Comparison of ENCODE assay signal across 9 cellular contexts in the genomic region with DNA sequence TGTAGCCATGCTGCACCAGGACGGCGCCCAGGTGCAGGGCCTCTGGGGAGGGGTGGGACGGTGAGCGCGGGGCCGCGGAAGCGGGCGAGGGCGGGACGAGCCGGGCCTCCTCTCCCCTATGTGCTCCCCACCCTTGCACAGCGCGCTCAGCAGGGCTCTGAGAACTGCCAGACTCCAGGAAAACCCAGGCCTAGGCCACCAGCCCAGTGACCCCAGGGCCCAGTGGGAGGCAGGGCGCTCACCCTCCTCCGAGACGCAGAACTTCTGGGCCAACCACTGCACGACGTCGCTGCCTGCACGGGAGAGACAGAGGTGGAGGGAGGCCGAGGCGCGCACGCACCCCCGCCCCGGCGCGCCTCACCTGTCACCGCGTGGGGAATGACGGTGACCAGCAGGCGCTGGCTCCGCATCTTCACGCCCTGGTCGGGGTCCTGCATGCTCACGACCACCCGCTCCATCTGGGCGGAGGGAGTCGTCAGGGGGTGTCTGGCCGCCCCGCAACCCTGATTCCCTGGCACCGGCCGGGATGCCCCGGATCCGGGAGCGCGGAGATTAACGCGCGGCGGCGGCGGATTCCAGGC. TPM values are rescaled to one million over a fixed set of nuclear protein-coding genes. Genes with fewer than 3 reads are reported as not detected.
DNase-seq lines count a peak whose midpoint lies in the region; ATAC-seq and TF ChIP-seq lines count a peak whose summit lies in the region.
"Had no signal": no experiment of that assay in that cellular context is flagged by ENCODE, and none has a peak within 500 bp of the region (broad histone marks: within the 10 kb centered on the region; RNA-seq: fewer than 3 reads in every experiment).

No MANE protein-coding gene starts in this region.

- in situ Hi-C loops in G401 (cut with HindIII; ENCODE audit: low sequenced_read_pairs): no loop called here

- no peaks in the 10 kb centered on the region for H3K4me1 ChIP-seq in mesendoderm (ENCODE audit: control insufficient read depth, low read depth, low read length)

- no peaks in the 10 kb centered on the region for H3K9me3 Mint-ChIP-seq in IgD-negative memory B cell
- H3K9me3 Mint-ChIP-seq: natural killer cell treated with Interleukin-12 subunit alpha and Interleukin-12 subunit beta and Interleukin-15 and Interleukin-18, amount 100 ng/mL, for 72 hours had no signal

- peaks cover 30% of the 10 kb centered on the region for H3K27me3 Mint-ChIP-seq in IgD-negative memory B cell
- H3K27me3 Mint-ChIP-seq: natural killer cell treated with Interleukin-12 subunit alpha and Interleukin-12 subunit beta and Interleukin-15 and Interleukin-18, amount 100 ng/mL, for 72 hours had no signal

- H2BK120ac ChIP-seq in mesendoderm (ENCODE audit: low read depth, low read length): no peak overlapping the region

- H3K27ac ChIP-seq in 22Rv1: peak overlapping the region; percentile 40
- H3K27ac ChIP-seq in cingulate gyrus (ENCODE audit: low read depth, low read length): peak overlapping the region; percentile 10
- no peak overlapping the region for H3K27ac ChIP-seq in mesendoderm (ENCODE audit: low read depth, low read length)

- no peak for DNase-seq in mesendoderm
- DNase-seq in G401 (ENCODE audit: low spot score): no peak
- no peak for DNase-seq in OCI-M1 (lab: John Stamatoyannopoulos, UW)
- no peak for DNase-seq in NCI-H446 treated with DMSO at 0.1 percent for 48 hours (lab: John Stamatoyannopoulos, UW)

- no peak overlapping the region for H3K4ac ChIP-seq in mesendoderm (ENCODE audit: low read depth, low read length)

- no peak overlapping the region for H4K5ac ChIP-seq in mesendoderm (ENCODE audit: low read length)

- no peak overlapping the region for H2BK15ac ChIP-seq in mesendoderm (replicated peaks; ENCODE audit: low read depth)

- H3K4me2 ChIP-seq in mesendoderm (ENCODE audit: low read length): peak overlapping the region; percentile 87

- no peak overlapping the region for H3K4me3 ChIP-seq in mesendoderm (ENCODE audit: low read length)

- H3K4me1 Mint-ChIP-seq in IgD-negative memory B cell: peaks cover 0 to 3% (median 0%) of the 10 kb centered on the region in 3 donors

- H3K36me3 ChIP-seq in mesendoderm (ENCODE audit: control insufficient read depth, insufficient read depth, low read length): no peaks in the 10 kb centered on the region

- no peak overlapping the region for H3K23ac ChIP-seq in mesendoderm (ENCODE audit: low read length)

- peak overlapping the region; percentile 51 for H3K9ac ChIP-seq in mesendoderm (ENCODE audit: low read length)

- H3K56ac ChIP-seq in mesendoderm (ENCODE audit: low read length): peak overlapping the region; percentile 74

- no CpG with 5 or more reads among the region's 54 CpGs for WGBS in mesendoderm (ENCODE audit: extremely low coverage, insufficient coverage, low lambda C conversion rate)

- H3K79me1 ChIP-seq in mesendoderm (ENCODE audit: low read length): no peaks in the 10 kb centered on the region

- H3K18ac ChIP-seq in mesendoderm (ENCODE audit: low read length): no peak overlapping the region

- no peak overlapping the region for H2BK5ac ChIP-seq in mesendoderm (ENCODE audit: low read length)

- H4K8ac ChIP-seq in mesendoderm (ENCODE audit: low read depth, low read length): no peak overlapping the region

- no peaks in the 10 kb centered on the region for H3K79me2 ChIP-seq in mesendoderm (ENCODE audit: control insufficient read depth, insufficient read depth, low read length)

- no peak for TF ChIP-seq CTCF in 22Rv1 (IDR thresholded peaks at IDR 0.05)

- H3K27me3 ChIP-seq in mesendoderm (ENCODE audit: insufficient read depth, low read length, poor library complexity): peaks cover 3% of the 10 kb centered on the region

- no peaks in the 10 kb centered on the region for H3K36me3 Mint-ChIP-seq in IgD-negative memory B cell
- H3K36me3 Mint-ChIP-seq: natural killer cell treated with Interleukin-12 subunit alpha and Interleukin-12 subunit beta and Interleukin-15 and Interleukin-18, amount 100 ng/mL, for 72 hours had no signal

- peak overlapping the region in 3 of 4 donors; percentile 59 to 78 (median 72) for H3K4me3 Mint-ChIP-seq in IgD-negative memory B cell
- H3K4me3 Mint-ChIP-seq: natural killer cell treated with Interleukin-12 subunit alpha and Interleukin-12 subunit beta and Interleukin-15 and Interleukin-18, amount 100 ng/mL, for 72 hours had no signal

- H3K27ac Mint-ChIP-seq in IgD-negative memory B cell: no peak overlapping the region
- H3K27ac Mint-ChIP-seq: natural killer cell treated with Interleukin-12 subunit alpha and Interleukin-12 subunit beta and Interleukin-15 and Interleukin-18, amount 100 ng/mL, for 72 hours had no signal

- no peak overlapping the region for H2AK5ac ChIP-seq in mesendoderm (ENCODE audit: low read length)

- no peak for ATAC-seq in GM19463 (IDR thresholded peaks at IDR 0.05; ENCODE audit: unreplicated experiment)

RNA-seq across cellular contexts. Expression of gene RGS11, which starts 0.6 kb away (rescaled TPM):
- not detected for polyA plus RNA-seq in IgD-negative memory B cell
- 0.20 TPM for polyA plus RNA-seq in mesendoderm (2013, experiment 1 of 2)
- polyA plus RNA-seq in mesendoderm (2013, experiment 2 of 2): 0.14 TPM
- 0.37 TPM in 1 of 2 replicates, not detected in the other for total RNA-seq in G401 (2014; rRNA removed; shearing (Covaris generic))
- total RNA-seq: natural killer cell treated with Interleukin-12 subunit alpha and Interleukin-12 subunit beta and Interleukin-15 and Interleukin-18, amount 100 ng/mL, for 72 hours had no signal

RNA-seq across cellular contexts. Expression of gene ARHGDIG, which starts 5.3 kb away (rescaled TPM):
- polyA plus RNA-seq in IgD-negative memory B cell: not detected
- 0.45 TPM for polyA plus RNA-seq in mesendoderm (2013, experiment 1 of 2)
- 0.42 TPM for polyA plus RNA-seq in mesendoderm (2013, experiment 2 of 2)
- 2.6 and 12.2 TPM in 2 replicates for total RNA-seq in G401 (2014; rRNA removed; shearing (Covaris generic))
- total RNA-seq: natural killer cell treated with Interleukin-12 subunit alpha and Interleukin-12 subunit beta and Interleukin-15 and Interleukin-18, amount 100 ng/mL, for 72 hours had no signal

RNA-seq across cellular contexts. Expression of gene PDIA2, which starts 7.8 kb away (rescaled TPM):
- not detected for polyA plus RNA-seq in IgD-negative memory B cell
- polyA plus RNA-seq in mesendoderm (2013, experiment 1 of 2): 0.24 TPM
- 0.35 TPM for polyA plus RNA-seq in mesendoderm (2013, experiment 2 of 2)
- total RNA-seq in G401 (2014; rRNA removed; shearing (Covaris generic)): not detected in 2 replicates
- total RNA-seq: natural killer cell treated with Interleukin-12 subunit alpha and Interleukin-12 subunit beta and Interleukin-15 and Interleukin-18, amount 100 ng/mL, for 72 hours had no signal

RNA-seq across cellular contexts. Expression of gene FAM234A, which starts 40.5 kb away (rescaled TPM):
- 31.5 TPM for polyA plus RNA-seq in IgD-negative memory B cell
- 61.5 TPM for polyA plus RNA-seq in mesendoderm (2013, experiment 1 of 2)
- 60.6 TPM for polyA plus RNA-seq in mesendoderm (2013, experiment 2 of 2)
- total RNA-seq in G401 (2014; rRNA removed; shearing (Covaris generic)): 70.3 and 97.6 TPM in 2 replicates

RNA-seq across cellular contexts. Expression of gene LUC7L, which starts 45.9 kb away (rescaled TPM):
- 17.6 TPM for polyA plus RNA-seq in IgD-negative memory B cell
- 103 TPM for polyA plus RNA-seq in mesendoderm (2013, experiment 1 of 2)
- polyA plus RNA-seq in mesendoderm (2013, experiment 2 of 2): 102 TPM
- total RNA-seq in G401 (2014; rRNA removed; shearing (Covaris generic)): 45.8 and 56.7 TPM in 2 replicates
